ENCODE assay signal across 1 cellular context in the genomic region with DNA sequence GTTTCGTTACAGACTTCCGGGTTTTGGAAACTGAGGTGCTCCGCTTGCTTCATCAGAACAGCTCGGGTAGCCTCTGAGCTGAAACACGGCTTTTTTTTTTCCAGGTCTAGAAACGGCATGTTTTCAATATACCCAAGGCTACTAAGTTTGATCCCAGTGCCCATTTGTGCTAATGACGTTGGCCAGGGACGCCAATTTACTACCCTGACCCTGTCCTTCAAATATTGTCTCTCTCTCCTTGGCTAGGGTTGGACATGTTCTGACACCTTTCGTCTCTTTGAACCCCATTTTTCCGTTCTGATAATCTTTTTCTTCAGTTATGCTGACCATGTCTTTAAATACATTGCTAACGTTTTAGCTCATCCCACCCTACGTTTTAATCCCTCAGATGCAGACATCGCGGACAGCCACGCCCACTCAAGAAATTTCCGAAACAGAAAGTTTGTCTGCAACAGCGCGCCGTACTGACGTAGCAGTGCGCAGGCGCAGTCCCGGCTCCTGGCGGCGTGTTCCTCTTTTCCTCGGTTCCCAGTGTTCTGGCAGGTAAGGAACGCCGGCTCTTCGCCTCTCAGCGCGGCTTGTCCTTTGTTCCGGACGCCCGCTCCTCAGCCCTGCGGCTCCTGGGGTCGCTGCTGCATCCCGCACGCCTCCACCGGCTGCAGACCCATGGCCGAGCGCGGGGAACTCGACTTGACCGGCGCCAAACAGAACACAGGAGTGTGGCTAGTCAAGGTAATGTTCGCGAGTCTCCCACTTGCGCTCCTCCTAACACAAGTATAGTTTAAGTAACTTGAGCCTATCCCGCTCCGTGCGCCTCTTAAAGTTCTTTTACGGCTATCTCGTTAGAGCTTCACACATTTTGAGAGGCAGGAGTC.
TF ChIP-seq lines count a peak whose summit lies in the region.

A gene with protein sequence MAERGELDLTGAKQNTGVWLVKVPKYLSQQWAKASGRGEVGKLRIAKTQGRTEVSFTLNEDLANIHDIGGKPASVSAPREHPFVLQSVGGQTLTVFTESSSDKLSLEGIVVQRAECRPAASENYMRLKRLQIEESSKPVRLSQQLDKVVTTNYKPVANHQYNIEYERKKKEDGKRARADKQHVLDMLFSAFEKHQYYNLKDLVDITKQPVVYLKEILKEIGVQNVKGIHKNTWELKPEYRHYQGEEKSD (plus strand): TSS at position 521 of the 875 bp plus-strand sequence. CDS start 146 bp downstream, at position 667.

TF ChIP-seq in K562, 482 proteins besides CTCF, POLR2A, EP300 and RAD21 (continued from another document and continues in another):
- TF ChIP-seq SAFB (IDR thresholded peaks at IDR 0.05; ENCODE audit: borderline replicate concordance, low read depth, low read length) (no peak), ZNF695 (CRISPR knock-in tag; IDR thresholded peaks at IDR 0.05) (no peak), NR2F6 (CRISPR knock-in tag; IDR thresholded peaks at IDR 0.05) (no peak), HSF4 (CRISPR knock-in tag; IDR thresholded peaks at IDR 0.05; ENCODE audit: borderline replicate concordance) (no peak), ZNF12 (CRISPR knock-in tag; IDR thresholded peaks at IDR 0.05) (no peak), ZNF133 (CRISPR knock-in tag; IDR thresholded peaks at IDR 0.05) (no peak), ZNF41 (CRISPR knock-in tag; conservative IDR thresholded peaks at IDR 0.05) (no peak), STAT6 (CRISPR knock-in tag; IDR thresholded peaks at IDR 0.05) (no peak), SNRNP70 (optimal IDR thresholded peaks at IDR 0.05; ENCODE audit: low read depth, low read length) (no peak), FOXK1 (CRISPR knock-in tag; IDR thresholded peaks at IDR 0.05; ENCODE audit: borderline replicate concordance) (no peak), MYNN (IDR thresholded peaks at IDR 0.05) (no peak), MYNN (CRISPR knock-in tag; IDR thresholded peaks at IDR 0.05) (no peak), RCOR1 (IDR thresholded peaks at IDR 0.05; ENCODE audit: borderline replicate concordance in 1 of 2, low read depth in 2 of 2, low read length in 2 of 2) (0 out of 4 replicates have a peak, but pooled peaks of 1 of the 2 experiments have one; percentile 25), ZNF274 (IDR thresholded peaks at IDR 0.05; ENCODE audit: borderline replicate concordance, low read depth, low read length) (no peak), ZNF184 (CRISPR knock-in tag; IDR thresholded peaks at IDR 0.05) (no peak), BRD9 (IDR thresholded peaks at IDR 0.05; ENCODE audit: low read depth, partially characterized antibody) (no peak), JUND (IDR thresholded peaks at IDR 0.05; ENCODE audit: borderline replicate concordance, low read depth, low read length) (0 out of 2 replicates have a peak, but pooled peaks have one; percentile 48), JUND (tag; IDR thresholded peaks at IDR 0.05; ENCODE audit: borderline replicate concordance, low read depth, low read length) (no peak; the same call in 2 of the 3 replicates), ESRRB (CRISPR knock-in tag; IDR thresholded peaks at IDR 0.05; ENCODE audit: borderline replicate concordance) (no peak), ZNF79 (CRISPR knock-in tag; IDR thresholded peaks at IDR 0.05; ENCODE audit: low read depth) (no peak), CBX8 (IDR thresholded peaks at IDR 0.05; ENCODE audit: borderline replicate concordance, extremely low read depth, low read depth, low read length, poor library complexity, severe bottlenecking) (no peak), ZNF23 (CRISPR knock-in tag; IDR thresholded peaks at IDR 0.05) (no peak), U2AF2 (optimal IDR thresholded peaks at IDR 0.05; ENCODE audit: low read depth, low read length) (no peak), ERF (CRISPR knock-in tag; IDR thresholded peaks at IDR 0.05) (no peak), RHOXF2B (CRISPR knock-in tag; conservative IDR thresholded peaks at IDR 0.05) (no peak), ZNF311 (CRISPR knock-in tag; IDR thresholded peaks at IDR 0.05) (no peak), ZNF668 (CRISPR knock-in tag; IDR thresholded peaks at IDR 0.05) (no peak), ZNF518B (CRISPR knock-in tag; IDR thresholded peaks at IDR 0.05) (no peak), ARHGAP35 (IDR thresholded peaks at IDR 0.05; ENCODE audit: partially characterized antibody) (no peak), DACH1 (IDR thresholded peaks at IDR 0.05; ENCODE audit: partially characterized antibody) (no peak), E2F1 (CRISPR knock-in tag; IDR thresholded peaks at IDR 0.05) (peak; percentile 51; the same call in 1 of the 2 replicates), RFX7 (CRISPR knock-in tag; IDR thresholded peaks at IDR 0.05) (no peak), GTF2B (IDR thresholded peaks at IDR 0.05; ENCODE audit: extremely low read depth, insufficient read length) (no peak), NCOA4 (IDR thresholded peaks at IDR 0.05; ENCODE audit: partially characterized antibody) (no peak), KLF13 (tag; IDR thresholded peaks at IDR 0.05; ENCODE audit: borderline replicate concordance, low read depth) (peak; percentile 98; the same call in 1 of the 2 replicates)
- TF ChIP-seq, protein P1, sequence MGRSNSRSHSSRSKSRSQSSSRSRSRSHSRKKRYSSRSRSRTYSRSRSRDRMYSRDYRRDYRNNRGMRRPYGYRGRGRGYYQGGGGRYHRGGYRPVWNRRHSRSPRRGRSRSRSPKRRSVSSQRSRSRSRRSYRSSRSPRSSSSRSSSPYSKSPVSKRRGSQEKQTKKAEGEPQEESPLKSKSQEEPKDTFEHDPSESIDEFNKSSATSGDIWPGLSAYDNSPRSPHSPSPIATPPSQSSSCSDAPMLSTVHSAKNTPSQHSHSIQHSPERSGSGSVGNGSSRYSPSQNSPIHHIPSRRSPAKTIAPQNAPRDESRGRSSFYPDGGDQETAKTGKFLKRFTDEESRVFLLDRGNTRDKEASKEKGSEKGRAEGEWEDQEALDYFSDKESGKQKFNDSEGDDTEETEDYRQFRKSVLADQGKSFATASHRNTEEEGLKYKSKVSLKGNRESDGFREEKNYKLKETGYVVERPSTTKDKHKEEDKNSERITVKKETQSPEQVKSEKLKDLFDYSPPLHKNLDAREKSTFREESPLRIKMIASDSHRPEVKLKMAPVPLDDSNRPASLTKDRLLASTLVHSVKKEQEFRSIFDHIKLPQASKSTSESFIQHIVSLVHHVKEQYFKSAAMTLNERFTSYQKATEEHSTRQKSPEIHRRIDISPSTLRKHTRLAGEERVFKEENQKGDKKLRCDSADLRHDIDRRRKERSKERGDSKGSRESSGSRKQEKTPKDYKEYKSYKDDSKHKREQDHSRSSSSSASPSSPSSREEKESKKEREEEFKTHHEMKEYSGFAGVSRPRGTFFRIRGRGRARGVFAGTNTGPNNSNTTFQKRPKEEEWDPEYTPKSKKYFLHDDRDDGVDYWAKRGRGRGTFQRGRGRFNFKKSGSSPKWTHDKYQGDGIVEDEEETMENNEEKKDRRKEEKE (IDR thresholded peaks at IDR 0.05; ENCODE audit: borderline replicate concordance in 1 of 2, control insufficient read depth in 1 of 2, low read depth in 2 of 2, low read length in 1 of 2) = no peak
- TF ChIP-seq, protein P2, sequence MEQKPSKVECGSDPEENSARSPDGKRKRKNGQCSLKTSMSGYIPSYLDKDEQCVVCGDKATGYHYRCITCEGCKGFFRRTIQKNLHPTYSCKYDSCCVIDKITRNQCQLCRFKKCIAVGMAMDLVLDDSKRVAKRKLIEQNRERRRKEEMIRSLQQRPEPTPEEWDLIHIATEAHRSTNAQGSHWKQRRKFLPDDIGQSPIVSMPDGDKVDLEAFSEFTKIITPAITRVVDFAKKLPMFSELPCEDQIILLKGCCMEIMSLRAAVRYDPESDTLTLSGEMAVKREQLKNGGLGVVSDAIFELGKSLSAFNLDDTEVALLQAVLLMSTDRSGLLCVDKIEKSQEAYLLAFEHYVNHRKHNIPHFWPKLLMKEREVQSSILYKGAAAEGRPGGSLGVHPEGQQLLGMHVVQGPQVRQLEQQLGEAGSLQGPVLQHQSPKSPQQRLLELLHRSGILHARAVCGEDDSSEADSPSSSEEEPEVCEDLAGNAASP (IDR thresholded peaks at IDR 0.05) = no peak
- TF ChIP-seq, protein P3, sequence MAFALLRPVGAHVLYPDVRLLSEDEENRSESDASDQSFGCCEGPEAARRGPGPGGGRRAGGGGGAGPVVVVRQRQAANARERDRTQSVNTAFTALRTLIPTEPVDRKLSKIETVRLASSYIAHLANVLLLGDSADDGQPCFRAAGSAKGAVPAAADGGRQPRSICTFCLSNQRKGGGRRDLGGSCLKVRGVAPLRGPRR (CRISPR knock-in tag; IDR thresholded peaks at IDR 0.05) = no peak
- TF ChIP-seq, protein P4, sequence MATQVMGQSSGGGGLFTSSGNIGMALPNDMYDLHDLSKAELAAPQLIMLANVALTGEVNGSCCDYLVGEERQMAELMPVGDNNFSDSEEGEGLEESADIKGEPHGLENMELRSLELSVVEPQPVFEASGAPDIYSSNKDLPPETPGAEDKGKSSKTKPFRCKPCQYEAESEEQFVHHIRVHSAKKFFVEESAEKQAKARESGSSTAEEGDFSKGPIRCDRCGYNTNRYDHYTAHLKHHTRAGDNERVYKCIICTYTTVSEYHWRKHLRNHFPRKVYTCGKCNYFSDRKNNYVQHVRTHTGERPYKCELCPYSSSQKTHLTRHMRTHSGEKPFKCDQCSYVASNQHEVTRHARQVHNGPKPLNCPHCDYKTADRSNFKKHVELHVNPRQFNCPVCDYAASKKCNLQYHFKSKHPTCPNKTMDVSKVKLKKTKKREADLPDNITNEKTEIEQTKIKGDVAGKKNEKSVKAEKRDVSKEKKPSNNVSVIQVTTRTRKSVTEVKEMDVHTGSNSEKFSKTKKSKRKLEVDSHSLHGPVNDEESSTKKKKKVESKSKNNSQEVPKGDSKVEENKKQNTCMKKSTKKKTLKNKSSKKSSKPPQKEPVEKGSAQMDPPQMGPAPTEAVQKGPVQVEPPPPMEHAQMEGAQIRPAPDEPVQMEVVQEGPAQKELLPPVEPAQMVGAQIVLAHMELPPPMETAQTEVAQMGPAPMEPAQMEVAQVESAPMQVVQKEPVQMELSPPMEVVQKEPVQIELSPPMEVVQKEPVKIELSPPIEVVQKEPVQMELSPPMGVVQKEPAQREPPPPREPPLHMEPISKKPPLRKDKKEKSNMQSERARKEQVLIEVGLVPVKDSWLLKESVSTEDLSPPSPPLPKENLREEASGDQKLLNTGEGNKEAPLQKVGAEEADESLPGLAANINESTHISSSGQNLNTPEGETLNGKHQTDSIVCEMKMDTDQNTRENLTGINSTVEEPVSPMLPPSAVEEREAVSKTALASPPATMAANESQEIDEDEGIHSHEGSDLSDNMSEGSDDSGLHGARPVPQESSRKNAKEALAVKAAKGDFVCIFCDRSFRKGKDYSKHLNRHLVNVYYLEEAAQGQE (CRISPR knock-in tag; IDR thresholded peaks at IDR 0.05; ENCODE audit: low read depth) = no peak
